Comparison of ENCODE assay signal across 25 cellular contexts in genomic region chr5:61767231-61768080, GRCh38.
"Had no signal": no experiment of that assay in that cellular context is flagged by ENCODE, and none has a peak within 500 bp of the region (broad histone marks: within the 10 kb centered on the region; RNA-seq: fewer than 3 reads in every experiment).

No MANE protein-coding gene starts in this region.

- H3K9me3 Mint-ChIP-seq: activated T-cell treated with anti-CD3 and anti-CD28 coated beads, Interleukin-2, amount 50 U/mL, for 4 hours had no signal

- H3K4me3 Mint-ChIP-seq: activated naive CD4-positive, alpha-beta T cell treated with anti-CD3 and anti-CD28 coated beads for 36 hours; activated T-cell treated with anti-CD3 and anti-CD28 coated beads, Interleukin-2, amount 50 U/mL, for 4 hours; nephron progenitor cell had no signal

- DNase-seq: activated CD4-positive, alpha-beta T cell treated with anti-CD3 and anti-CD28 coated beads, Interleukin-2, amount 50 U/mL, for 1 hour; activated CD4-positive, CD25-positive, alpha-beta regulatory T cell treated with anti-CD3 and anti-CD28 coated beads, Interleukin-2, amount 50 U/mL, for 72 hours; activated CD8-positive, alpha-beta memory T cell treated with anti-CD3 and anti-CD28 coated beads, Interleukin-2, amount 50 U/mL, for 4 hours; activated naive CD4-positive, alpha-beta T cell treated with anti-CD3 and anti-CD28 coated beads for 36 hours; activated T-cell treated with anti-CD3 and anti-CD28 coated beads, Interleukin-2, amount 50 U/mL, for 4 hours; anterior cingulate cortex; brain microvascular endothelial cell; central memory CD4-positive, alpha-beta T cell; cortex of kidney; effector CD4-positive, alpha-beta T cell; gastrocnemius medialis; head of caudate nucleus; kidney; left lung; mammary epithelial cell; midbrain; nephron progenitor cell; nucleus accumbens; retina; stimulated activated CD4-positive, alpha-beta T cell treated with anti-CD3 and anti-CD28 coated beads, Interleukin-12 subunit alpha, Interleukin-12 subunit beta, amount 100 ng/mL, for 4 hours; stimulated activated CD4-positive, alpha-beta T cell treated with anti-CD3 and anti-CD28 coated beads, Interleukin-1b, Interleukin-23, amount 100 ng/mL, for 48 hours; stimulated activated CD8-positive, alpha-beta memory T cell treated with anti-CD3 and anti-CD28 coated beads, Interleukin-4, amount 100 ng/mL, for 48 hours; stimulated activated naive CD4-positive, alpha-beta T cell treated with Interleukin-2 at 50 U/mL for 16 hours; trophoblast cell had no signal

- H3K27ac Mint-ChIP-seq: activated naive CD4-positive, alpha-beta T cell treated with anti-CD3 and anti-CD28 coated beads for 36 hours; nephron progenitor cell had no signal

- H3K4me3 ChIP-seq: gastrocnemius medialis, left lung had no signal

- H3K27ac ChIP-seq: brain microvascular endothelial cell, gastrocnemius medialis, left lung, VCaP had no signal

- H3K36me3 ChIP-seq: brain microvascular endothelial cell, gastrocnemius medialis, left lung had no signal

- H3K4me1 Mint-ChIP-seq: nephron progenitor cell had no signal

- ATAC-seq: activated T-cell treated with anti-CD3 and anti-CD28 coated beads, Interleukin-2, amount 50 U/mL, for 4 hours; gastrocnemius medialis; left lung had no signal

- H3K27me3 ChIP-seq: brain microvascular endothelial cell, gastrocnemius medialis, left lung had no signal

- H3K9me3 ChIP-seq: gastrocnemius medialis had no signal

- H3K4me1 ChIP-seq: gastrocnemius medialis, left lung had no signal
